In the genomic region with DNA sequence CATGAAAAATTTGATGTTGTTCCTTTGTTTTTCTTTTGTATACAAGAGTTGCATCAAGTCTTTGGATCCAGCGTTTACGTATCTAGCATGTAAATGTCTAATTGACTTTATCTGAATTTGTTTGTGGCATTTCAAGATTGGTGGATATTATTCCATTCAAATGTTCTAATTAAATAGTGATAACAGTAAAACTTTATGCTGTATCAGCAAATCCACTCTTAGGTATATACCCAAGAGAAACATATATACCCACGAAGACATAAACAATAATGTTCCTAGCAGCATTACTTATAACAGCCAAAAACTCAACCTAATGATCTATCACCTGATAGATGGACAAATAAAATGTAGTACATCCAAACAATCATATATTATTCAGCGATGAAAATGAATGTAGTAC, we compare ENCODE assay signal across 20 cellular contexts.
DNase-seq lines count a peak whose midpoint lies in the region; ATAC-seq, FAIRE-seq and TF ChIP-seq lines count a peak whose summit lies in the region.
"Had no signal": no experiment of that assay in that cellular context is flagged by ENCODE, and none has a peak within 500 bp of the region (broad histone marks: within the 10 kb centered on the region; RNA-seq: fewer than 3 reads in every experiment).

No MANE protein-coding gene starts in this region.

- WGBS in A549 (ENCODE audit: missing lambda C conversion rate) = 53% methylated on average over 4 of the region's 4 CpGs
- no CpG with 5 or more reads among the region's 4 CpGs for WGBS in IMR-90 (ENCODE audit: extremely low coverage in 2 of 2, insufficient read length in 1 of 2), 2 experiments
- 94% methylated on average over 4 of the region's 4 CpGs; no CpG with 5 or more reads in 1 of the 2 experiments for WGBS in H1 (ENCODE audit: extremely low coverage in 1 of 2, insufficient coverage in 1 of 2, insufficient read length in 1 of 2, insufficient replicate concordance in 2 of 2, low coverage in 1 of 2, low lambda C conversion rate in 2 of 2, missing lambda C conversion rate in 1 of 2), 2 experiments
- 45 to 48% methylated on average over 4 of the region's 4 CpGs for WGBS in GM23248 (ENCODE audit: low coverage in 1 of 2, low lambda C conversion rate in 2 of 2, missing lambda C conversion rate in 2 of 2), 2 experiments

- H3K14ac ChIP-seq in IMR-90 (replicated peaks; ENCODE audit: low read depth, low read length) = no peak overlapping the region
- no peak overlapping the region for H3K14ac ChIP-seq in H1 (ENCODE audit: insufficient read length)

- H3K27ac Mint-ChIP-seq in natural killer cell treated with Interleukin-12 subunit alpha and Interleukin-12 subunit beta and Interleukin-15 and Interleukin-18, amount 100 ng/mL, for 72 hours = no peak overlapping the region
- H3K27ac Mint-ChIP-seq: B cell; CD4-positive, alpha-beta T cell; CD8-positive, alpha-beta T cell had no signal

- no peaks in the 10 kb centered on the region for H3F3A ChIP-seq in GM23248 (ENCODE audit: insufficient read depth)

- H4K5ac ChIP-seq in IMR-90 (ENCODE audit: low read depth, low read length) = no peak overlapping the region
- H4K5ac ChIP-seq in H1 (ENCODE audit: insufficient read length, low read depth, low read length) = no peak overlapping the region

- no peaks in the 10 kb centered on the region for H3K4me1 Mint-ChIP-seq in natural killer cell treated with Interleukin-12 subunit alpha and Interleukin-12 subunit beta and Interleukin-15 and Interleukin-18, amount 100 ng/mL, for 72 hours (ENCODE audit: low read depth in 2 of 2)
- H3K4me1 Mint-ChIP-seq: B cell had no signal

- TF ChIP-seq CTCF in A549 (IDR thresholded peaks at IDR 0.05) (no peak), IMR-90 (conservative IDR thresholded peaks at IDR 0.05; ENCODE audit: low read depth, low read length) (no peak), H1 (IDR thresholded peaks at IDR 0.05; ENCODE audit: control extremely low read depth in 1 of 3, insufficient read depth in 1 of 3, low read depth in 1 of 3, low read length in 3 of 3) (no peak)

- dilution Hi-C loops in IMR-90 (cut with HindIII; ENCODE audit: low sequenced_read_pairs, unreplicated experiment) = no loop called here

- H4K91ac ChIP-seq in IMR-90 (ENCODE audit: insufficient read depth, low read depth, low read length) = no peak overlapping the region
- no peak overlapping the region for H4K91ac ChIP-seq in H1 (replicated peaks; ENCODE audit: insufficient read length, low read length)

- BruUV-seq in IMR-90 (replicated peaks; lab: Mats Ljungman, UMichigan) = no TSS peak

- H3K79me2 ChIP-seq in H1 (ENCODE audit: control insufficient read depth in 1 of 2, insufficient read depth in 2 of 2, low read length in 2 of 2) (no peaks in the 10 kb centered on the region), GM23248 (ENCODE audit: insufficient read depth) (no peaks in the 10 kb centered on the region)

- no peak overlapping the region for H2BK12ac ChIP-seq in H1 (ENCODE audit: low read depth, low read length)

- H2BK120ac ChIP-seq in IMR-90 (ENCODE audit: low read depth, low read length) (no peak overlapping the region), H1 (replicated peaks; ENCODE audit: low read depth, low read length) (no peak overlapping the region)

- no peak overlapping the region for H3K4me2 ChIP-seq in A549
- H3K4me2 ChIP-seq in IMR-90 (ENCODE audit: low read depth, low read length) = no peak overlapping the region
- no peak overlapping the region for H3K4me2 ChIP-seq in H1 (ENCODE audit: insufficient read depth in 1 of 2, low read depth in 2 of 2, low read length in 2 of 2)
- H3K4me2 ChIP-seq in GM23248 (ENCODE audit: unreplicated experiment) = no peak overlapping the region
- H3K4me2 ChIP-seq: BLaER1 treated with 17β-estradiol and CSF1 and Interleukin-3, amounts not matched to agents 10 nM and 100 nM had no signal

- FAIRE-seq in A549 (lab: Jason Lieb, UNC) = no peak
- FAIRE-seq in H1 (lab: Jason Lieb, UNC) = no peak
- FAIRE-seq: D721Med, G401.6, GM12891, GM19239 had no signal

- H3K9me2 ChIP-seq in GM23248 (ENCODE audit: insufficient read depth) = no peaks in the 10 kb centered on the region

- no peak overlapping the region for H3K23ac ChIP-seq in IMR-90 (ENCODE audit: low read depth, low read length)
- H3K23ac ChIP-seq in H1 (ENCODE audit: insufficient read length) = no peak overlapping the region

- H2AK5ac ChIP-seq in IMR-90 (ENCODE audit: low read depth, low read length) (no peak overlapping the region), H1 (ENCODE audit: low read depth, low read length) (no peak overlapping the region)

- H4K8ac ChIP-seq in IMR-90 (ENCODE audit: low read depth in 2 of 2, low read length in 2 of 2) (no peak overlapping the region), H1 (ENCODE audit: extremely low read depth, insufficient read depth, low read length) (no peak overlapping the region)

- no peak overlapping the region for H3K4me3 Mint-ChIP-seq in natural killer cell treated with Interleukin-12 subunit alpha and Interleukin-12 subunit beta and Interleukin-15 and Interleukin-18, amount 100 ng/mL, for 72 hours
- H3K4me3 Mint-ChIP-seq: B cell; CD4-positive, alpha-beta T cell; CD8-positive, alpha-beta T cell had no signal

- no peak overlapping the region for H2BK20ac ChIP-seq in IMR-90 (ENCODE audit: low read depth, low read length)
- no peak overlapping the region for H2BK20ac ChIP-seq in H1 (ENCODE audit: low read length)

- no peaks in the 10 kb centered on the region for H3K4me1 ChIP-seq in A549
- H3K4me1 ChIP-seq in IMR-90 (ENCODE audit: control insufficient read depth, insufficient read depth, low read length) = no peaks in the 10 kb centered on the region
- no peaks in the 10 kb centered on the region for H3K4me1 ChIP-seq in H1 (replicated peaks in 1 of 4; ENCODE audit: control insufficient read depth in 3 of 4, insufficient read depth in 4 of 4, low read length in 3 of 4)
- H3K4me1 ChIP-seq in GM23248 (ENCODE audit: insufficient read depth) = no peaks in the 10 kb centered on the region
- H3K4me1 ChIP-seq: BLaER1 treated with 17β-estradiol and CSF1 and Interleukin-3, amounts not matched to agents 10 nM and 100 nM; Caco-2 had no signal

- H3K36me3 ChIP-seq in IMR-90 (ENCODE audit: control insufficient read depth, insufficient read depth, low read length) = no peaks in the 10 kb centered on the region
- H3K36me3 ChIP-seq in H1 (ENCODE audit: control insufficient read depth in 2 of 4, insufficient read depth in 4 of 4, low read length in 3 of 4) = no peaks in the 10 kb centered on the region
- no peaks in the 10 kb centered on the region for H3K36me3 ChIP-seq in GM23248 (ENCODE audit: low read depth)
- H3K36me3 ChIP-seq: BLaER1 treated with 17β-estradiol and CSF1 and Interleukin-3, amounts not matched to agents 10 nM and 100 nM had no signal

- H2AK9ac ChIP-seq in IMR-90 (replicated peaks; ENCODE audit: low read depth, low read length, poor library complexity) = no peak overlapping the region

- intact Hi-C loops in IMR-90 (cut with micrococcal nuclease) = no loop called here

- no peak for TF ChIP-seq POLR2A in A549 (IDR thresholded peaks at IDR 0.05; ENCODE audit: low read length)
- no peak for TF ChIP-seq POLR2A in IMR-90 (IDR thresholded peaks at IDR 0.05; ENCODE audit: low read depth, low read length)
- no peak for TF ChIP-seq POLR2A in H1 (IDR thresholded peaks at IDR 0.05; ENCODE audit: control extremely low read depth in 1 of 2, low read depth in 2 of 2, low read length in 2 of 2)

- TF ChIP-seq EP300 in A549 (IDR thresholded peaks at IDR 0.05) = no peak
- no peak for TF ChIP-seq EP300 in H1 (IDR thresholded peaks at IDR 0.05; ENCODE audit: borderline replicate concordance in 1 of 2, low read depth in 2 of 2, low read length in 2 of 2)

- no peak overlapping the region for H2BK5ac ChIP-seq in IMR-90 (ENCODE audit: low read depth, low read length, poor library complexity, severe bottlenecking)
- H2BK5ac ChIP-seq in H1 (ENCODE audit: low read depth, low read length) = no peak overlapping the region

- in situ Hi-C loops in IMR-90 (cut with MboI; ENCODE audit: low sequenced_read_pairs) = no loop called here
- in situ Hi-C loops in GM23248 (cut with MboI) = no loop called here

- H3K23me2 ChIP-seq in H1 (ENCODE audit: low read depth, low read length) = no peaks in the 10 kb centered on the region

- H3K36me3 Mint-ChIP-seq in natural killer cell treated with Interleukin-12 subunit alpha and Interleukin-12 subunit beta and Interleukin-15 and Interleukin-18, amount 100 ng/mL, for 72 hours = peaks cover under 1% of the 10 kb centered on the region
- H3K36me3 Mint-ChIP-seq: CD8-positive, alpha-beta T cell had no signal

- no peaks in the 10 kb centered on the region for H3K27me3 Mint-ChIP-seq in natural killer cell treated with Interleukin-12 subunit alpha and Interleukin-12 subunit beta and Interleukin-15 and Interleukin-18, amount 100 ng/mL, for 72 hours
- H3K27me3 Mint-ChIP-seq: B cell; CD4-positive, alpha-beta T cell had no signal

- H3K4me3 ChIP-seq in A549 = no peak overlapping the region
- no peak overlapping the region for H3K4me3 ChIP-seq in IMR-90 (ENCODE audit: insufficient read depth, low read depth, low read length)
- no peak overlapping the region for H3K4me3 ChIP-seq in H1 (ENCODE audit: extremely low read depth in 1 of 4, insufficient read depth in 2 of 4, low read depth in 3 of 4, low read length in 4 of 4)
- H3K4me3 ChIP-seq in GM23248 = no peak overlapping the region
- H3K4me3 ChIP-seq: BLaER1 treated with 17β-estradiol and CSF1 and Interleukin-3, amounts not matched to agents 10 nM and 100 nM had no signal

- H3K79me1 ChIP-seq in IMR-90 (ENCODE audit: low read depth in 1 of 2, low read length in 2 of 2) = no peaks in the 10 kb centered on the region
- no peaks in the 10 kb centered on the region for H3K79me1 ChIP-seq in H1 (ENCODE audit: low read depth, low read length)

- no peak overlapping the region for H3K56ac ChIP-seq in IMR-90 (ENCODE audit: extremely low read depth, insufficient read depth, low read length)
- H3K56ac ChIP-seq in H1 (replicated peaks; ENCODE audit: insufficient read length, low read depth, low read length) = no peak overlapping the region

- H3K18ac ChIP-seq in IMR-90 (ENCODE audit: low read depth, low read length) (no peak overlapping the region), H1 (ENCODE audit: extremely low read depth, low read length) (no peak overlapping the region)

- POLR2A ChIA-PET in A549 (lab: Yijun Ruan, JAX) = no interaction called here
- POLR2A ChIA-PET in IMR-90 (lab: Charles Lee; ENCODE audit: unreplicated experiment) = no interaction called here
- POLR2A ChIA-PET in H1 (lab: Charles Lee; ENCODE audit: partially characterized antibody) = no interaction called here

- H3K9me3 ChIP-seq in A549 (peaks cover 6% of the 10 kb centered on the region; the same call in 1 of the 3 replicates), IMR-90 (ENCODE audit: control insufficient read depth, insufficient read depth, low read length) (0 out of 2 replicates have a peak, but pooled peaks cover 3% of the 10 kb centered on the region), H1 (ENCODE audit: insufficient read depth in 2 of 2, low read depth in 1 of 2, low read length in 1 of 2) (no peaks in the 10 kb centered on the region), GM23248 (ENCODE audit: low read depth) (no peaks in the 10 kb centered on the region)
- H3K9me3 ChIP-seq: BLaER1 treated with 17β-estradiol and CSF1 and Interleukin-3, amounts not matched to agents 10 nM and 100 nM; Caco-2 had no signal

- H3K27me3 ChIP-seq in IMR-90 (ENCODE audit: control insufficient read depth, insufficient read depth, low read length) (no peaks in the 10 kb centered on the region), H1 (replicated peaks in 1 of 4; ENCODE audit: control insufficient read depth in 3 of 4, extremely low read depth in 1 of 4, insufficient read depth in 3 of 4, low read length in 3 of 4) (no peaks in the 10 kb centered on the region), GM23248 (replicated peaks; ENCODE audit: insufficient read depth) (no peaks in the 10 kb centered on the region)
- H3K27me3 ChIP-seq: BLaER1 treated with 17β-estradiol and CSF1 and Interleukin-3, amounts not matched to agents 10 nM and 100 nM had no signal

- H4K20me1 ChIP-seq in IMR-90 (ENCODE audit: insufficient read depth, low read length) (no peaks in the 10 kb centered on the region), H1 (replicated peaks in 1 of 2; ENCODE audit: control insufficient read depth in 1 of 2, insufficient read depth in 2 of 2, low read length in 2 of 2) (no peaks in the 10 kb centered on the region), GM23248 (ENCODE audit: insufficient read depth) (no peaks in the 10 kb centered on the region)
- H4K20me1 ChIP-seq: BLaER1 treated with 17β-estradiol and CSF1 and Interleukin-3, amounts not matched to agents 10 nM and 100 nM had no signal

- no peaks in the 10 kb centered on the region for H3K9me1 ChIP-seq in IMR-90 (ENCODE audit: insufficient read depth, low read length)

- H3K4ac ChIP-seq in IMR-90 (ENCODE audit: low read depth, low read length) (no peak overlapping the region), H1 (replicated peaks; ENCODE audit: insufficient read length, low read depth, low read length) (no peak overlapping the region)

- no peak for DNase-seq in A549 (ENCODE audit: low read depth in 1 of 2, low spot score in 1 of 2)
- DNase-seq in IMR-90 = no peak
- DNase-seq in H1 (ENCODE audit: low read depth in 1 of 2, low spot score in 2 of 2) = no peak
- DNase-seq in natural killer cell treated with Interleukin-12 subunit alpha and Interleukin-12 subunit beta and Interleukin-15 and Interleukin-18, amount 100 ng/mL, for 72 hours (ENCODE audit: low spot score) = no peak
- DNase-seq in GM23248 = no peak
- DNase-seq: 8988T; AML-193; Caco-2; Calu3; CD4-positive, alpha-beta T cell; CD8-positive, alpha-beta T cell; DMS79 treated with DMSO at 0.1 percent for 48 hours; GF-D8 had no signal

- H3K27ac ChIP-seq in A549 (no peak overlapping the region), IMR-90 (ENCODE audit: insufficient read depth, low read length) (no peak overlapping the region), H1 (ENCODE audit: low read depth, low read length) (no peak overlapping the region), GM23248 (no peak overlapping the region)
- H3K27ac ChIP-seq: BLaER1 treated with 17β-estradiol and CSF1 and Interleukin-3, amounts not matched to agents 10 nM and 100 nM; C4-2B had no signal

- H2AFZ ChIP-seq in IMR-90 (replicated peaks; ENCODE audit: low read length, poor library complexity) = no peak overlapping the region
- no peak overlapping the region for H2AFZ ChIP-seq in H1 (ENCODE audit: low read length)
- no peak overlapping the region for H2AFZ ChIP-seq in GM23248

- no peak overlapping the region for H2BK15ac ChIP-seq in IMR-90 (ENCODE audit: low read depth, low read length)
- no peak overlapping the region for H2BK15ac ChIP-seq in H1 (ENCODE audit: low read length)

- peaks cover 13% of the 10 kb centered on the region for H3K9me3 Mint-ChIP-seq in natural killer cell treated with Interleukin-12 subunit alpha and Interleukin-12 subunit beta and Interleukin-15 and Interleukin-18, amount 100 ng/mL, for 72 hours
- H3K9me3 Mint-ChIP-seq: CD8-positive, alpha-beta T cell had no signal

- ATAC-seq in A549 (no peak), IMR-90 (ENCODE audit: low read depth) (no peak)
- ATAC-seq in natural killer cell treated with Interleukin-12 subunit alpha and Interleukin-12 subunit beta and Interleukin-15 and Interleukin-18, amount 100 ng/mL, for 72 hours = no peak
- ATAC-seq: CD8-positive, alpha-beta T cell had no signal

- TF ChIP-seq RAD21 in A549 (conservative IDR thresholded peaks at IDR 0.05 in 1 of 2, IDR thresholded peaks at IDR 0.05 in 1 of 2) (no peak), IMR-90 (IDR thresholded peaks at IDR 0.05; ENCODE audit: low read length) (no peak), H1 (IDR thresholded peaks at IDR 0.05 in 1 of 2, conservative IDR thresholded peaks at IDR 0.05 in 1 of 2; ENCODE audit: low read depth in 2 of 2, low read length in 2 of 2) (no peak)

- CTCF ChIA-PET in A549 (lab: Yijun Ruan, JAX) (no interaction called here), IMR-90 (lab: Yijun Ruan, JAX) (no interaction called here), H1 (lab: Charles Lee; ENCODE audit: partially characterized antibody) (interaction anchor here (0.7 kb wide), 1 partner anchor 14 kb away, joined by 3 read pairs; no protein-coding TSS in a partner anchor)

- H3K9ac ChIP-seq in IMR-90 (ENCODE audit: low read depth, low read length) = no peak overlapping the region
- no peak overlapping the region for H3K9ac ChIP-seq in H1 (replicated peaks in 1 of 4; ENCODE audit: extremely low read depth in 1 of 4, low read depth in 3 of 4, low read length in 3 of 4)
- no peak overlapping the region for H3K9ac ChIP-seq in GM23248
- H3K9ac ChIP-seq: BLaER1 treated with 17β-estradiol and CSF1 and Interleukin-3, amounts not matched to agents 10 nM and 100 nM had no signal
